29 cellular contexts compared by ENCODE assay signal in genomic region chr19:792361-792885, GRCh38. TPM values are rescaled to one million over a fixed set of nuclear protein-coding genes. Genes with fewer than 3 reads are reported as not detected.
DNase-seq lines count a peak whose midpoint lies in the region; ATAC-seq, FAIRE-seq and TF ChIP-seq lines count a peak whose summit lies in the region.
"Had no signal": no experiment of that assay in that cellular context is flagged by ENCODE, and none has a peak within 500 bp of the region (broad histone marks: within the 10 kb centered on the region; RNA-seq: fewer than 3 reads in every experiment).

No MANE protein-coding gene starts in this region.

- H3K27me3 ChIP-seq in right atrium auricular region = no peaks in the 10 kb centered on the region
- H3K27me3 ChIP-seq: BLaER1, MG63, vagina had no signal

- no peaks in the 10 kb centered on the region for H3K9me3 ChIP-seq in right atrium auricular region
- H3K9me3 ChIP-seq: BLaER1, MG63, vagina had no signal

- DNase-seq in right atrium auricular region (ENCODE audit: low spot score) (no peak), left ventricle myocardium superior (no peak), endothelial cell (ENCODE audit: low spot score) (no peak), mesothelial cell of epicardium (ENCODE audit: low spot score in 2 of 2, unreplicated experiment in 2 of 2) (no peak), HFFc6 (no peak), GM12891 (ENCODE audit: insufficient read length, low spot score) (no peak), medulla oblongata (ENCODE audit: extremely low spot score) (no peak)
- DNase-seq: activated CD4-positive, alpha-beta T cell treated with anti-CD3 and anti-CD28 coated beads for 4 hours; activated naive CD8-positive, alpha-beta T cell treated with anti-CD3 and anti-CD28 coated beads, Interleukin-2, amount 10 ng/mL, durations not matched to agents 7 days and 5 days; cortex of kidney; foreskin fibroblast; MG63; naive thymus-derived CD4-positive, alpha-beta T cell; NCI-H1694; NCI-H2227 treated with DMSO at 0.1 percent for 48 hours; stimulated activated CD4-positive, alpha-beta T cell treated with anti-CD3 and anti-CD28 coated beads, Interleukin-4, amount 100 ng/mL, for 4 hours had no signal

- H3K9me3 Mint-ChIP-seq in endothelial cell (ENCODE audit: unreplicated experiment) (no peaks in the 10 kb centered on the region), mesothelial cell of epicardium (no peaks in the 10 kb centered on the region), HFFc6 (no peaks in the 10 kb centered on the region)
- H3K9me3 Mint-ChIP-seq: activated naive CD8-positive, alpha-beta T cell treated with anti-CD3 and anti-CD28 coated beads, Interleukin-2, amount 10 ng/mL, durations not matched to agents 7 days and 5 days; activated T-helper 17 cell treated with anti-CD3 and anti-CD28 coated beads, Interleukin-2, amount 50 U/mL, for 72 hours; IgD-negative memory B cell; naive thymus-derived CD4-positive, alpha-beta T cell had no signal

- no peak overlapping the region for H3K4me3 ChIP-seq in right atrium auricular region
- H3K4me3 ChIP-seq: BLaER1, MG63, skin epidermis, vagina had no signal

- H3K27ac ChIP-seq in right atrium auricular region = peak overlapping the region; percentile 38 to 60
- H3K27ac ChIP-seq: BLaER1, vagina had no signal

- H3K36me3 ChIP-seq in right atrium auricular region = no peaks in the 10 kb centered on the region
- H3K36me3 ChIP-seq: BLaER1, MG63, vagina had no signal

- no peak for FAIRE-seq in GM12891 (lab: Jason Lieb, UNC)
- FAIRE-seq: D721Med, GM19239 had no signal

- no peak overlapping the region for H3K4me3 Mint-ChIP-seq in endothelial cell (ENCODE audit: unreplicated experiment)
- no peak overlapping the region for H3K4me3 Mint-ChIP-seq in mesothelial cell of epicardium
- no peak overlapping the region for H3K4me3 Mint-ChIP-seq in HFFc6
- H3K4me3 Mint-ChIP-seq: activated naive CD8-positive, alpha-beta T cell treated with anti-CD3 and anti-CD28 coated beads, Interleukin-2, amount 10 ng/mL, durations not matched to agents 7 days and 5 days; activated T-helper 17 cell treated with anti-CD3 and anti-CD28 coated beads, Interleukin-2, amount 50 U/mL, for 72 hours; brain had no signal

- ATAC-seq in left ventricle myocardium superior = no peak
- ATAC-seq in HG02973 (IDR thresholded peaks at IDR 0.05; ENCODE audit: unreplicated experiment) = no peak
- ATAC-seq: activated T-helper 17 cell treated with anti-CD3 and anti-CD28 coated beads, Interleukin-2, amount 50 U/mL, for 72 hours; naive thymus-derived CD4-positive, alpha-beta T cell had no signal

- no peak for TF ChIP-seq POLR2A in GM12891 (IDR thresholded peaks at IDR 0.05; ENCODE audit: low read depth, low read length)

- H3K4me1 ChIP-seq in right atrium auricular region = peaks cover 0 to 66% of the 10 kb centered on the region in 2 donors

- no peaks in the 10 kb centered on the region for H3K36me3 Mint-ChIP-seq in endothelial cell (ENCODE audit: low read depth, unreplicated experiment)
- no peaks in the 10 kb centered on the region for H3K36me3 Mint-ChIP-seq in mesothelial cell of epicardium
- no peaks in the 10 kb centered on the region for H3K36me3 Mint-ChIP-seq in HFFc6 (ENCODE audit: low read depth)
- H3K36me3 Mint-ChIP-seq: activated naive CD8-positive, alpha-beta T cell treated with anti-CD3 and anti-CD28 coated beads, Interleukin-2, amount 10 ng/mL, durations not matched to agents 7 days and 5 days; brain; IgD-negative memory B cell; naive thymus-derived CD4-positive, alpha-beta T cell had no signal

- TF ChIP-seq CTCF in right atrium auricular region (IDR thresholded peaks at IDR 0.05) (no peak), endothelial cell (IDR thresholded peaks at IDR 0.05; ENCODE audit: unreplicated experiment) (no peak), mesothelial cell of epicardium (IDR thresholded peaks at IDR 0.05; ENCODE audit: unreplicated experiment) (no peak), HFFc6 (IDR thresholded peaks at IDR 0.05) (no peak)

- H3K4me1 Mint-ChIP-seq in endothelial cell (ENCODE audit: unreplicated experiment) (peaks cover 27% of the 10 kb centered on the region), mesothelial cell of epicardium (peaks cover 26% of the 10 kb centered on the region), HFFc6 (ENCODE audit: low read depth) (peaks cover 17% of the 10 kb centered on the region)
- H3K4me1 Mint-ChIP-seq: activated T-helper 17 cell treated with anti-CD3 and anti-CD28 coated beads, Interleukin-2, amount 50 U/mL, for 72 hours had no signal

- intact Hi-C loops in left ventricle myocardium superior (cut with micrococcal nuclease) = no loop called here

- H3K27me3 Mint-ChIP-seq in endothelial cell (ENCODE audit: unreplicated experiment) (peaks cover 8% of the 10 kb centered on the region), mesothelial cell of epicardium (ENCODE audit: low read depth) (no peaks in the 10 kb centered on the region), HFFc6 (ENCODE audit: insufficient read depth) (no peaks in the 10 kb centered on the region)
- H3K27me3 Mint-ChIP-seq: activated naive CD8-positive, alpha-beta T cell treated with anti-CD3 and anti-CD28 coated beads, Interleukin-2, amount 10 ng/mL, durations not matched to agents 7 days and 5 days; activated T-helper 17 cell treated with anti-CD3 and anti-CD28 coated beads, Interleukin-2, amount 50 U/mL, for 72 hours; brain had no signal

- H3K27ac Mint-ChIP-seq in endothelial cell (ENCODE audit: unreplicated experiment) = peak overlapping the region; percentile 64
- H3K27ac Mint-ChIP-seq in mesothelial cell of epicardium = peak overlapping the region; percentile 86
- no peak overlapping the region for H3K27ac Mint-ChIP-seq in HFFc6
- H3K27ac Mint-ChIP-seq: activated naive CD8-positive, alpha-beta T cell treated with anti-CD3 and anti-CD28 coated beads, Interleukin-2, amount 10 ng/mL, durations not matched to agents 7 days and 5 days; activated T-helper 17 cell treated with anti-CD3 and anti-CD28 coated beads, Interleukin-2, amount 50 U/mL, for 72 hours; IgD-negative memory B cell; naive thymus-derived CD4-positive, alpha-beta T cell had no signal

TF ChIP-seq in GM12891, 5 proteins besides CTCF, POLR2A, EP300 and RAD21:
- TF ChIP-seq POLR2AphosphoS5 (IDR thresholded peaks at IDR 0.05; ENCODE audit: low read depth, low read length) (no peak), TAF1 (IDR thresholded peaks at IDR 0.05; ENCODE audit: low read depth, low read length) (no peak), POU2F2 (IDR thresholded peaks at IDR 0.05; ENCODE audit: low read depth, low read length) (no peak), PAX5 (IDR thresholded peaks at IDR 0.05; ENCODE audit: insufficient read depth, low read length, severe bottlenecking) (no peak), SPI1 (IDR thresholded peaks at IDR 0.05; ENCODE audit: low read depth, low read length) (no peak)

RNA-seq across cellular contexts. Expression of gene PTBP1, which starts 4.8 kb away (rescaled TPM):
- total RNA-seq in right atrium auricular region (10 to 100 TPM; 49.4 to 73.9 TPM), left ventricle myocardium superior (58.1 TPM), endothelial cell (ENCODE audit: unreplicated experiment) (614 TPM), mesothelial cell of epicardium (447 to 482 TPM (median 459 TPM) in 3 replicates)
- 100 to 1,000 TPM; 307 to 421 (median 380) TPM for total RNA-seq in HFFc6 (2021; fragmentation: NEBNext Ultra II Directional; extraction: Animal tissue kit (Norgen Biotek cat#: 25700))
- 196 TPM for polyA plus RNA-seq in GM12891 (2012; ENCODE audit: low read depth, missing spikeins)

RNA-seq across cellular contexts. Expression of gene PLPPR3, which starts 29.3 kb away (rescaled TPM):
- total RNA-seq in right atrium auricular region (not detected), left ventricle myocardium superior (not detected), endothelial cell (ENCODE audit: unreplicated experiment) (17.6 TPM), mesothelial cell of epicardium (140 to 162 TPM (median 152 TPM) in 3 replicates)
- total RNA-seq in HFFc6 (2021; fragmentation: NEBNext Ultra II Directional; extraction: Animal tissue kit (Norgen Biotek cat#: 25700)) = under 1 TPM in 1 of 6 experiments, not detected in 5; 0.09 TPM
- polyA plus RNA-seq in GM12891 (2012; ENCODE audit: low read depth, missing spikeins) = 0.15 TPM
- total RNA-seq: activated naive CD8-positive, alpha-beta T cell treated with anti-CD3 and anti-CD28 coated beads, Interleukin-2, amount 10 ng/mL, durations not matched to agents 7 days and 5 days; activated T-helper 17 cell treated with anti-CD3 and anti-CD28 coated beads, Interleukin-2, amount 50 U/mL, for 72 hours; naive thymus-derived CD4-positive, alpha-beta T cell; posterior vena cava; vagina had no signal
- polyA plus RNA-seq: IgD-negative memory B cell; naive thymus-derived CD4-positive, alpha-beta T cell had no signal

RNA-seq across cellular contexts. Expression of gene AZU1, which starts 35.2 kb away (rescaled TPM):
- total RNA-seq in right atrium auricular region (not detected), left ventricle myocardium superior (not detected), endothelial cell (ENCODE audit: unreplicated experiment) (0.21 TPM), mesothelial cell of epicardium (6.4 to 7.1 TPM (median 6.7 TPM) in 3 replicates)
- total RNA-seq in HFFc6 (2021; fragmentation: NEBNext Ultra II Directional; extraction: Animal tissue kit (Norgen Biotek cat#: 25700)) = not detected
- 0.10 TPM for polyA plus RNA-seq in GM12891 (2012; ENCODE audit: low read depth, missing spikeins)
- total RNA-seq: A673, G401, H4, vagina had no signal
- polyA plus RNA-seq: IgD-negative memory B cell; naive thymus-derived CD4-positive, alpha-beta T cell had no signal

RNA-seq across cellular contexts. Expression of gene MISP, which starts 41.5 kb away (rescaled TPM):
- total RNA-seq in right atrium auricular region = 1 to 10 TPM in 1 of 2 donors, under 1 TPM in 1; 0.96 to 1.5 TPM
- total RNA-seq in left ventricle myocardium superior = not detected
- not detected for total RNA-seq in endothelial cell (ENCODE audit: unreplicated experiment)
- total RNA-seq in mesothelial cell of epicardium = 1.4 to 2.2 TPM (median 1.5 TPM) in 3 replicates
- under 1 TPM in 2 of 6 experiments, not detected in 4; 0.05 to 0.07 TPM for total RNA-seq in HFFc6 (2021; fragmentation: NEBNext Ultra II Directional; extraction: Animal tissue kit (Norgen Biotek cat#: 25700))
- polyA plus RNA-seq in GM12891 (2012; ENCODE audit: low read depth, missing spikeins) = 0.03 TPM
- total RNA-seq: activated naive CD8-positive, alpha-beta T cell treated with anti-CD3 and anti-CD28 coated beads, Interleukin-2, amount 10 ng/mL, durations not matched to agents 7 days and 5 days; H4; naive thymus-derived CD4-positive, alpha-beta T cell had no signal
- polyA plus RNA-seq: IgD-negative memory B cell; naive thymus-derived CD4-positive, alpha-beta T cell had no signal

RNA-seq across cellular contexts. Expression of gene PRTN3, which starts 48.4 kb away (rescaled TPM):
- not detected for total RNA-seq in right atrium auricular region
- total RNA-seq in left ventricle myocardium superior = not detected
- total RNA-seq in endothelial cell (ENCODE audit: unreplicated experiment) = not detected
- total RNA-seq in mesothelial cell of epicardium = 0.23 TPM in 1 of 3 replicates, not detected in the others
- not detected for total RNA-seq in HFFc6 (2021; fragmentation: NEBNext Ultra II Directional; extraction: Animal tissue kit (Norgen Biotek cat#: 25700))
- not detected for polyA plus RNA-seq in GM12891 (2012; ENCODE audit: low read depth, missing spikeins)
- total RNA-seq: A673; activated naive CD8-positive, alpha-beta T cell treated with anti-CD3 and anti-CD28 coated beads, Interleukin-2, amount 10 ng/mL, durations not matched to agents 7 days and 5 days; activated T-helper 17 cell treated with anti-CD3 and anti-CD28 coated beads, Interleukin-2, amount 50 U/mL, for 72 hours; G401; vagina had no signal
- polyA plus RNA-seq: IgD-negative memory B cell; naive thymus-derived CD4-positive, alpha-beta T cell had no signal

Comparison
In these comparisons a context has a peak if more than half of its experiments do, and no peak if none do; other contexts are left out.
1. RNA of gene PLPPR3, which starts 29.3 kb away (total RNA-seq): 140 to 162 TPM in mesothelial cell of epicardium and 17.6 TPM in endothelial cell (single experiment); 0.09 TPM in HFFc6, not detected in right atrium auricular region and not detected in left ventricle myocardium superior (single experiment); every median in the first group is over 10 times any median in the second.